Comparison of ENCODE assay signal across 31 cellular contexts in the genomic region with DNA sequence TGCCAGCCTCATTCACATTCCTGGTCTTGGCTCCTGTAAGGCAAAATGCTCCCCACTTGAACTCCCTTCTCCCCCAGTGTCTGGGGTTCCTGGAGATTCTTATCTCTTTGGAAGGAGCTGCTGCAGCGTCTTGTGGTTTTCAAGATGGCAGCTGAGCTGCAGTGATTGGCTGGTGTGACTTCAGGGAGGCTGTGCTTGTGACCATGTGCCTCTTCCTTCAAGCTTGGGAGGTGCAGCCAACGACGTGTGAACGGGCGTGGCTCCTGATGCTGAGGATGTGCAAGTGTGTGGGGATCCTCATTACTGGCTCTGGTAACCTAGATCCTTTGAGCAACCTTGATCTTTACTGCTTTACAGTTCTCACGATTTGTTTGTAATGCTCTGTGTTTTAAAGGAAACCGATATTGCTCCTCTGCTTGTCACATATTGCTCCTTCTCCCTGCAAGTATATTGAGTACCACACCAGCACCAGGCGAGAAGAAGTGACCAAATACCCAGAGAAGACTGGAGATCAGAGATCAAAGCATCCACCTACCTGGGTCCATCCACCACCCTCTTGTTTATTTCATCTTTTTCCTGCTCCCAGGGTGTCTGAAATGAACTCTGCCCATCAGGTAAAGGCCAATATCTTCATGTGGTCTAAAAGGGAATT.
"Had no signal": no experiment of that assay in that cellular context is flagged by ENCODE, and none has a peak within 500 bp of the region (broad histone marks: within the 10 kb centered on the region; RNA-seq: fewer than 3 reads in every experiment).

No MANE protein-coding gene starts in this region.

- H3K4me3 ChIP-seq: dorsolateral prefrontal cortex, esophagus squamous epithelium, lower lobe of right lung, prostate gland, right atrium auricular region, smooth muscle cell, suprapubic skin had no signal

- H3K79me2 ChIP-seq: parathyroid adenoma had no signal

- DNase-seq: dorsolateral prefrontal cortex; effector CD8-positive, alpha-beta T cell; endodermal cell; esophagus squamous epithelium; foreskin melanocyte; hypothalamus; immature natural killer cell; islet precursor cell; kidney glomerular epithelial cell; left colon; left ventricle myocardium superior; lower lobe of right lung; naive B cell; stimulated activated CD4-positive, alpha-beta T cell treated with anti-CD3 and anti-CD28 coated beads, Interleukin-12 subunit alpha, Interleukin-12 subunit beta, amount 100 ng/mL, for 4 hours; stimulated activated CD4-positive, alpha-beta T cell treated with anti-CD3 and anti-CD28 coated beads, Interleukin-1b, Interleukin-23, amount 100 ng/mL, for 48 hours; stimulated activated CD4-positive, alpha-beta T cell treated with anti-CD3 and anti-CD28 coated beads, Interleukin-4, amount 100 ng/mL, for 1 hour; stimulated activated CD8-positive, alpha-beta memory T cell treated with anti-CD3 and anti-CD28 coated beads, Interleukin-4, amount 100 ng/mL, for 48 hours; stimulated activated naive CD4-positive, alpha-beta T cell; stimulated activated naive CD8-positive, alpha-beta T cell treated with anti-CD3 and anti-CD28 coated beads, Interleukin-15, amount 100 ng/mL, for 72 hours had no signal

- H3K4me1 Mint-ChIP-seq: immature natural killer cell; memory B cell; naive B cell; stimulated activated naive CD8-positive, alpha-beta T cell treated with anti-CD3 and anti-CD28 coated beads, Interleukin-15, amount 100 ng/mL, for 72 hours had no signal

- FAIRE-seq: colon had no signal

- H3K4me2 ChIP-seq: smooth muscle cell had no signal

- H2AFZ ChIP-seq: parathyroid adenoma had no signal

- H3K9ac ChIP-seq: parathyroid adenoma had no signal

- H3K27me3 ChIP-seq: esophagus squamous epithelium, right atrium auricular region, suprapubic skin had no signal

- H3K36me3 ChIP-seq: esophagus squamous epithelium, lower lobe of right lung, prostate gland, right atrium auricular region, suprapubic skin had no signal

- H3K36me3 Mint-ChIP-seq: immature natural killer cell; memory B cell; naive B cell; natural killer cell treated with Interleukin-12 subunit alpha and Interleukin-12 subunit beta and Interleukin-15 and Interleukin-18, amount 100 ng/mL, for 72 hours; type B pancreatic cell had no signal

- H3K4me1 ChIP-seq: esophagus squamous epithelium, lower lobe of right lung, parathyroid adenoma, prostate gland, right atrium auricular region, suprapubic skin had no signal

- H3K27ac Mint-ChIP-seq: endodermal cell; immature natural killer cell; memory B cell; naive B cell; natural killer cell treated with Interleukin-12 subunit alpha and Interleukin-12 subunit beta and Interleukin-15 and Interleukin-18, amount 100 ng/mL, for 72 hours; stimulated activated naive CD8-positive, alpha-beta T cell treated with anti-CD3 and anti-CD28 coated beads, Interleukin-15, amount 100 ng/mL, for 72 hours; type B pancreatic cell had no signal

- H3K9me3 ChIP-seq: esophagus squamous epithelium, lower lobe of right lung, prostate gland, right atrium auricular region, suprapubic skin had no signal

- H3K27me3 Mint-ChIP-seq: stimulated activated naive CD8-positive, alpha-beta T cell treated with anti-CD3 and anti-CD28 coated beads, Interleukin-15, amount 100 ng/mL, for 72 hours had no signal

- H3K4me3 Mint-ChIP-seq: endodermal cell; immature natural killer cell; memory B cell; naive B cell; natural killer cell treated with Interleukin-12 subunit alpha and Interleukin-12 subunit beta and Interleukin-15 and Interleukin-18, amount 100 ng/mL, for 72 hours; neural crest cell; stimulated activated naive CD8-positive, alpha-beta T cell treated with anti-CD3 and anti-CD28 coated beads, Interleukin-15, amount 100 ng/mL, for 72 hours; type B pancreatic cell had no signal

- H3K27ac ChIP-seq: dorsolateral prefrontal cortex, epithelial cell of prostate, esophagus squamous epithelium, lower lobe of right lung, parathyroid adenoma, prostate gland, right atrium auricular region, suprapubic skin had no signal

- ATAC-seq: left colon; left ventricle myocardium superior; lower lobe of right lung; natural killer cell treated with Interleukin-12 subunit alpha and Interleukin-12 subunit beta and Interleukin-15 and Interleukin-18, amount 100 ng/mL, for 72 hours; sciatic nerve; stimulated activated naive CD8-positive, alpha-beta T cell treated with anti-CD3 and anti-CD28 coated beads, Interleukin-15, amount 100 ng/mL, for 72 hours had no signal

- H3K9me3 Mint-ChIP-seq: endodermal cell; memory B cell; natural killer cell treated with Interleukin-12 subunit alpha and Interleukin-12 subunit beta and Interleukin-15 and Interleukin-18, amount 100 ng/mL, for 72 hours; neural crest cell; stimulated activated naive CD8-positive, alpha-beta T cell treated with anti-CD3 and anti-CD28 coated beads, Interleukin-15, amount 100 ng/mL, for 72 hours had no signal
